Comparison of ENCODE assay signal across 1 cellular context in the genomic region with DNA sequence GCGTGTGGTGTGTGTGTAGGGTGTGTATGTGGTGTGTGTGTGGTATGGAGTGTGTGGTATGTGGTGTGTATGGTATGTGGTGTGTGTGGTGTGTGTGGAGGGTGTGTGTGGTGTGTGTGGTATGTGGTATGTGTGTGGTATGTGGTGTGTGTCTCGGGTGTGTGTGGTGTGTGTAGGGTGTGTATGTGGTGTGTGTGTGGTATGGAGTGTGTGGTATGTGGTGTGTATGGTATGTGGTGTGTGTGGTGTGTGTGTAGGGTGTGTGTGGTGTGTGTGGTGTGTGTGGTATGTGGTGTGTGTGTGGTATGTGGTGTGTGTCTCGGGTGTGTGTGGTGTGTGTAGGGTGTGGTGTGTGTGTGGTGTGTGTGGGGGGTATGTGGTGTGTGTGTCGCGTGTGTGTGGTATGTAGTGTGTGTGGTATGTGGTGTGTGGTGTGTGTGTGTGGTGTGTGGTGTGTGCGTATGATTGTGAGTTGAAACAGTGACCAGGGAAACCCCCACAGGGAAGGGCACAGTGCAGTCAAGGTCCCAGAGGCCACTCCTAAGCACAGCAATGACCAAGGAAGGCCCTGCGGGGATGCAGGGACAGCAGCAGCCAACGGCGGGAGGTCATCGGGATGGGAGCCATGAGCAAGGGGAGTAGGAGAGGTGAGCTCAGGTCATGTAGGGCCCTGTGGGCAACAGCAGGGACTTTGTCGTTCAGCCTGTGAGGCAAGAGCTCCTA.
TF ChIP-seq lines count a peak whose summit lies in the region.

No MANE protein-coding gene starts in this region.

TF ChIP-seq in IMR-90, 13 proteins besides CTCF, POLR2A, EP300 and RAD21:
- TF ChIP-seq, protein P1, sequence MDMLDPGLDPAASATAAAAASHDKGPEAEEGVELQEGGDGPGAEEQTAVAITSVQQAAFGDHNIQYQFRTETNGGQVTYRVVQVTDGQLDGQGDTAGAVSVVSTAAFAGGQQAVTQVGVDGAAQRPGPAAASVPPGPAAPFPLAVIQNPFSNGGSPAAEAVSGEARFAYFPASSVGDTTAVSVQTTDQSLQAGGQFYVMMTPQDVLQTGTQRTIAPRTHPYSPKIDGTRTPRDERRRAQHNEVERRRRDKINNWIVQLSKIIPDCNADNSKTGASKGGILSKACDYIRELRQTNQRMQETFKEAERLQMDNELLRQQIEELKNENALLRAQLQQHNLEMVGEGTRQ (IDR thresholded peaks at IDR 0.05; ENCODE audit: low read depth, low read length) = no peak
- TF ChIP-seq FOS (IDR thresholded peaks at IDR 0.05; ENCODE audit: low read depth, low read length) (no peak), RCOR1 (IDR thresholded peaks at IDR 0.05; ENCODE audit: insufficient replicate concordance, low read length) (no peak), NFE2L2 (IDR thresholded peaks at IDR 0.05; ENCODE audit: low read depth, low read length) (no peak), MAZ (IDR thresholded peaks at IDR 0.05; ENCODE audit: borderline replicate concordance, low read depth, low read length) (no peak), BHLHE40 (IDR thresholded peaks at IDR 0.05; ENCODE audit: low read depth, low read length) (no peak), SMC3 (IDR thresholded peaks at IDR 0.05; ENCODE audit: low read depth, low read length) (no peak)
TF ChIP-seq in IMR-90: peak in this region for 0.
